In genomic region chr7:23299770-23300300, GRCh38 we compare ENCODE assay signal across 8 cellular contexts. TPM values are rescaled to one million over a fixed set of nuclear protein-coding genes. Genes with fewer than 3 reads are reported as not detected.
DNase-seq lines count a peak whose midpoint lies in the region; ATAC-seq and TF ChIP-seq lines count a peak whose summit lies in the region.

No MANE protein-coding gene starts in this region.

- peak overlapping the region; percentile 51 for H3K9ac ChIP-seq in parathyroid adenoma

- CTCF ChIA-PET in RWPE1 (lab: Yijun Ruan, JAX): interaction anchor here (2.3 kb wide), 1 partner anchor 27 kb away, joined by 6 read pairs; no protein-coding TSS in a partner anchor

- intact Hi-C loops in left ventricle myocardium superior (cut with micrococcal nuclease): no loop called here
- intact Hi-C loops in sciatic nerve (cut with DNase I): no loop called here

- peak overlapping the region; percentile 90 for H3K4me3 ChIP-seq in cardiac muscle cell
- peak overlapping the region; percentile 68 for H3K4me3 ChIP-seq in parathyroid adenoma (ENCODE audit: low read depth, low read length)

- H3K79me2 ChIP-seq in parathyroid adenoma: peaks cover 16% of the 10 kb centered on the region

- H3K27me3 ChIP-seq in cardiac muscle cell (no peaks in the 10 kb centered on the region), parathyroid adenoma (ENCODE audit: control insufficient read depth, insufficient read depth, low read length) (no peaks in the 10 kb centered on the region)

- peak overlapping the region; percentile 100 for H2AFZ ChIP-seq in parathyroid adenoma

- no peak for TF ChIP-seq CTCF in cardiac muscle cell (IDR thresholded peaks at IDR 0.05; ENCODE audit: low read depth, low read length)
- no peak for TF ChIP-seq CTCF in RWPE1 (conservative IDR thresholded peaks at IDR 0.05; ENCODE audit: low read depth)
- TF ChIP-seq CTCF in parathyroid adenoma (IDR thresholded peaks at IDR 0.05): no peak

- H3K9me3 ChIP-seq in cardiac muscle cell (ENCODE audit: low read depth) (no peaks in the 10 kb centered on the region), parathyroid adenoma (ENCODE audit: control insufficient read depth, low read length) (no peaks in the 10 kb centered on the region)

- peak overlapping the region; percentile 73 for H3K4me2 ChIP-seq in parathyroid adenoma (ENCODE audit: low read length)

- ATAC-seq in left ventricle myocardium superior (no peak), esophagus mucosa (peak; percentile 3), sciatic nerve (no peak)

- peaks cover 2% of the 10 kb centered on the region for H3K36me3 ChIP-seq in cardiac muscle cell
- no peaks in the 10 kb centered on the region for H3K36me3 ChIP-seq in parathyroid adenoma (ENCODE audit: control insufficient read depth, insufficient read depth, low read length)

- DNase-seq in cardiac muscle cell (ENCODE audit: low read depth in 1 of 2, low spot score in 1 of 2) (peak in 1 of 2 donors; percentile 23), left ventricle myocardium superior (no peak), RWPE1 (ENCODE audit: low spot score) (peak; percentile 19), cerebellar nuclear complex (lab: John Stamatoyannopoulos, UW) (no peak), sciatic nerve (ENCODE audit: low spot score) (no peak), SIG-M5 (lab: John Stamatoyannopoulos, UW) (no peak)

- H3K27ac ChIP-seq in cardiac muscle cell: peak overlapping the region; percentile 90
- H3K27ac ChIP-seq in RWPE1: peak overlapping the region; percentile 90
- peak overlapping the region; percentile 82 for H3K27ac ChIP-seq in parathyroid adenoma

- POLR2A ChIA-PET in RWPE1 (lab: Yijun Ruan, JAX; ENCODE audit: low non-redundant PET): interaction anchor here (0.6 kb wide), 1 partner anchor 236 kb away, joined by 3 read pairs; no protein-coding TSS in a partner anchor

- H3K4me1 ChIP-seq in cardiac muscle cell (ENCODE audit: low read depth) (peaks cover 16% of the 10 kb centered on the region), parathyroid adenoma (peaks cover 4% of the 10 kb centered on the region)

RNA-seq across cellular contexts. Expression of gene MALSU1, which starts 0.7 kb away (rescaled TPM):
- total RNA-seq in cardiac muscle cell (72.7 and 99.5 TPM in 2 replicates), left ventricle myocardium superior (123 TPM), esophagus mucosa (36.7 TPM), sciatic nerve (44.7 TPM)
- 86.7 and 111 TPM in 2 replicates for polyA plus RNA-seq in cardiac muscle cell

RNA-seq across cellular contexts. Expression of gene GPNMB, which starts 53.3 kb away (rescaled TPM):
- total RNA-seq in cardiac muscle cell (0.39 TPM in 1 of 2 replicates, not detected in the other), left ventricle myocardium superior (339 TPM), esophagus mucosa (125 TPM), sciatic nerve (145 TPM)
- polyA plus RNA-seq in cardiac muscle cell: 1.3 and 1.6 TPM in 2 replicates

Comparison
In these comparisons a context has a peak if more than half of its experiments do, and no peak if none do; other contexts are left out.
1. RNA of gene GPNMB, which starts 53.3 kb away (total RNA-seq): 339 TPM in left ventricle myocardium superior (single experiment), 145 TPM in sciatic nerve (single experiment) and 125 TPM in esophagus mucosa (single experiment); 0.39 TPM in cardiac muscle cell; every median in the first group is over 10 times any median in the second.
2. Peak in every context shown above with its lines, with median percentiles within 50 percentile points of each other: H3K27ac ChIP-seq.